12 cellular contexts compared by ENCODE assay signal in genomic region chr15:39747326-39747725, GRCh38. TPM values are rescaled to one million over a fixed set of nuclear protein-coding genes. Genes with fewer than 3 reads are reported as not detected.
DNase-seq lines count a peak whose midpoint lies in the region; ATAC-seq and TF ChIP-seq lines count a peak whose summit lies in the region.
"Had no signal": no experiment of that assay in that cellular context is flagged by ENCODE, and none has a peak within 500 bp of the region (broad histone marks: within the 10 kb centered on the region; RNA-seq: fewer than 3 reads in every experiment).

No MANE protein-coding gene starts in this region.

- TF ChIP-seq CTCF in VCaP (conservative IDR thresholded peaks at IDR 0.05) = no peak
- no peak for TF ChIP-seq CTCF in fibroblast of the aortic adventitia (IDR thresholded peaks at IDR 0.05; ENCODE audit: insufficient read depth, low read length)

- H3K4me3 ChIP-seq in fibroblast of the aortic adventitia (ENCODE audit: low read depth, low read length) = no peak overlapping the region

- peak overlapping the region; percentile 63 for H3K27ac ChIP-seq in VCaP

- no peak for ATAC-seq in HG02642 (IDR thresholded peaks at IDR 0.05; ENCODE audit: poor library complexity, unreplicated experiment)
- ATAC-seq in GM18873 (IDR thresholded peaks at IDR 0.05; ENCODE audit: low FRiP score, unreplicated experiment) = no peak

- DNase-seq in EL (peak; percentile 41), fibroblast of the aortic adventitia (ENCODE audit: low read depth) (peak; percentile 81), renal cortical epithelial cell (ENCODE audit: low read depth) (peak; percentile 74), epidermal melanocyte (ENCODE audit: insufficient read length, low spot score) (no peak)
- no peak for DNase-seq in activated effector memory CD4-positive, alpha-beta T cell treated with anti-CD3 and anti-CD28 coated beads, Interleukin-2, amount 50 U/mL, for 16 hours
- DNase-seq: activated CD4-positive, alpha-beta T cell treated with anti-CD3 and anti-CD28 coated beads, Interleukin-2, amount 10 ng/mL, durations not matched to agents 24 days and 14 days; posterior cingulate gyrus; stimulated activated CD4-positive, alpha-beta T cell treated with anti-CD3 and anti-CD28 coated beads, Interleukin-2, amount 100 ng/mL, for 48 hours; stimulated activated naive CD4-positive, alpha-beta T cell had no signal

RNA-seq across cellular contexts. Expression of gene FSIP1, which starts 35.3 kb away (rescaled TPM):
- total RNA-seq in fibroblast of the aortic adventitia (ENCODE audit: low replicate concordance) = 1.4 and 4.2 TPM in 2 replicates
- 0.69 and 5.5 TPM in 2 replicates for total RNA-seq in renal cortical epithelial cell

Comparison
In these comparisons a context has a peak if more than half of its experiments do, and no peak if none do; other contexts are left out.
1. DNase-seq: peak in EL (single experiment), fibroblast of the aortic adventitia (single experiment) and renal cortical epithelial cell (single experiment); none in activated effector memory CD4-positive, alpha-beta T cell treated with anti-CD3 and anti-CD28 coated beads, Interleukin-2, amount 50 U/mL, for 16 hours (single experiment) and epidermal melanocyte (single experiment).